2 cellular contexts compared by ENCODE assay signal in genomic region chr2:168480825-168481585, GRCh38.
TF ChIP-seq lines count a peak whose summit lies in the region.

No MANE protein-coding gene starts in this region.

TF ChIP-seq in A549, 52 proteins besides CTCF, POLR2A, EP300 and RAD21:
- TF ChIP-seq USF2 (IDR thresholded peaks at IDR 0.05): no peak
- TF ChIP-seq SMC3 (IDR thresholded peaks at IDR 0.05): no peak
- no peak for TF ChIP-seq GATA3 (IDR thresholded peaks at IDR 0.05; ENCODE audit: borderline replicate concordance)
- TF ChIP-seq HEYL (CRISPR knock-in tag; IDR thresholded peaks at IDR 0.05): no peak
- TF ChIP-seq TP53 (CRISPR knock-in tag; IDR thresholded peaks at IDR 0.05): no peak
- no peak for TF ChIP-seq PHF8 (IDR thresholded peaks at IDR 0.05; ENCODE audit: borderline replicate concordance, low read depth)
- TF ChIP-seq ELK1 (IDR thresholded peaks at IDR 0.05; ENCODE audit: low read depth, low read length): no peak
- TF ChIP-seq NR3C1 (IDR thresholded peaks at IDR 0.05): no peak
- TF ChIP-seq ESRRA (IDR thresholded peaks at IDR 0.05; ENCODE audit: borderline replicate concordance, low read length): no peak
- no peak for TF ChIP-seq PBX3 (IDR thresholded peaks at IDR 0.05)
- TF ChIP-seq KDM5A (IDR thresholded peaks at IDR 0.05): no peak
- no peak for TF ChIP-seq RARB (CRISPR knock-in tag; IDR thresholded peaks at IDR 0.05)

TF ChIP-seq in GM12878, 131 proteins besides CTCF, POLR2A, EP300 and RAD21:
- TF ChIP-seq ESRRA (IDR thresholded peaks at IDR 0.05; ENCODE audit: low read length) (no peak), ZNF274 (IDR thresholded peaks at IDR 0.05; ENCODE audit: insufficient read depth, insufficient read length) (no peak), SMC3 (IDR thresholded peaks at IDR 0.05; ENCODE audit: borderline replicate concordance, low read length) (no peak), SRF (IDR thresholded peaks at IDR 0.05; ENCODE audit: low read depth in 2 of 2, low read length in 2 of 2) (no peak), BMI1 (IDR thresholded peaks at IDR 0.05; ENCODE audit: borderline replicate concordance) (no peak)
